ENCODE assay signal across 24 cellular contexts in genomic region chr7:66664590-66665293, GRCh38. TPM values are rescaled to one million over a fixed set of nuclear protein-coding genes. Genes with fewer than 3 reads are reported as not detected.
A peak's percentile ranks its signal among the peaks of the same experiment; 100 is the strongest.
DNase-seq lines count a peak whose midpoint lies in the region; ATAC-seq and TF ChIP-seq lines count a peak whose summit lies in the region.
"Had no signal": no experiment of that assay in that cellular context is flagged by ENCODE, and none has a peak within 500 bp of the region (broad histone marks: within the 10 kb centered on the region; RNA-seq: fewer than 3 reads in every experiment).

No MANE protein-coding gene starts in this region.

- H3K9ac ChIP-seq in GM23248, result no peak overlapping the region

- BruUV-seq in PC-9 (replicated peaks; lab: Mats Ljungman, UMichigan), result no TSS peak

- intact Hi-C loops in right cardiac atrium (cut with DNase I), result no loop called here
- intact Hi-C loops in ovary (cut with DNase I), result no loop called here
- intact Hi-C loops in PC-9 (cut with micrococcal nuclease; ENCODE audit: unreplicated experiment), result no loop called here

- H3K4me3 ChIP-seq in right cardiac atrium (ENCODE audit: low read length), result no peak overlapping the region
- no peak overlapping the region for H3K4me3 ChIP-seq in ovary
- no peak overlapping the region for H3K4me3 ChIP-seq in GM23248
- no peak overlapping the region for H3K4me3 ChIP-seq in PC-9
- H3K4me3 ChIP-seq: GM12878, sigmoid colon had no signal

- H3K27me3 ChIP-seq in right cardiac atrium (ENCODE audit: control insufficient read depth, insufficient read depth) (no peaks in the 10 kb centered on the region), ovary (no peaks in the 10 kb centered on the region), GM23248 (replicated peaks; ENCODE audit: insufficient read depth) (no peaks in the 10 kb centered on the region), PC-9 (ENCODE audit: insufficient read depth, low read depth) (no peaks in the 10 kb centered on the region)
- H3K27me3 ChIP-seq: foreskin keratinocyte, sigmoid colon had no signal

- H3K4me1 ChIP-seq in right cardiac atrium (ENCODE audit: control insufficient read depth, insufficient read depth, low read length) (peaks cover 2% of the 10 kb centered on the region), ovary (ENCODE audit: insufficient read depth) (no peaks in the 10 kb centered on the region), GM23248 (ENCODE audit: insufficient read depth) (no peaks in the 10 kb centered on the region), PC-9 (replicated peaks; ENCODE audit: insufficient read depth) (no peaks in the 10 kb centered on the region)
- H3K4me1 ChIP-seq: foreskin keratinocyte, sigmoid colon had no signal

- no peaks in the 10 kb centered on the region for H3K9me2 ChIP-seq in GM23248 (ENCODE audit: insufficient read depth)
- no peaks in the 10 kb centered on the region for H3K9me2 ChIP-seq in PC-9 (ENCODE audit: insufficient read depth)

- H3K4me2 ChIP-seq in GM23248 (ENCODE audit: unreplicated experiment) (no peak overlapping the region), PC-9 (no peak overlapping the region)

- TF ChIP-seq EP300 in ovary (IDR thresholded peaks at IDR 0.05), result no peak

- H3K79me2 ChIP-seq in GM23248 (ENCODE audit: insufficient read depth) (peaks cover 99% of the 10 kb centered on the region), PC-9 (ENCODE audit: low read depth) (peaks cover 14% of the 10 kb centered on the region)

- WGBS in right cardiac atrium, result 57% methylated on average over 24 of the region's 24 CpGs
- 27 to 71% (median 57%) methylated on average over 20 to 24 of the region's 24 CpGs for WGBS in ovary, 3 donors
- WGBS in GM23248 (ENCODE audit: low coverage in 1 of 2, low lambda C conversion rate in 2 of 2, missing lambda C conversion rate in 2 of 2), 2 experiments, result 81 to 82% methylated on average over 24 of the region's 24 CpGs

- H4K20me1 ChIP-seq in GM23248 (ENCODE audit: insufficient read depth) (peaks cover 10% of the 10 kb centered on the region), PC-9 (ENCODE audit: insufficient read depth) (peaks cover 8% of the 10 kb centered on the region)

- CTCF ChIA-PET in PC-9 (lab: Charles Lee), result interaction anchor here (0.6 kb wide), 1 partner anchor 96 kb away, joined by 3 read pairs; no protein-coding TSS in a partner anchor

- no peaks in the 10 kb centered on the region for H3F3A ChIP-seq in GM23248 (ENCODE audit: insufficient read depth)
- no peaks in the 10 kb centered on the region for H3F3A ChIP-seq in PC-9 (ENCODE audit: insufficient read depth, low read depth)

- peak; percentile 5 to 13 for ATAC-seq in right cardiac atrium
- ATAC-seq: activated T-cell treated with anti-CD3 and anti-CD28 coated beads, Interleukin-2, amount 50 U/mL, for 72 hours; CD8-positive, alpha-beta T cell; foreskin keratinocyte; GM12878; T-cell had no signal

- H3K36me3 ChIP-seq in ovary (no peaks in the 10 kb centered on the region), GM23248 (ENCODE audit: low read depth) (no peaks in the 10 kb centered on the region), PC-9 (ENCODE audit: low read depth) (no peaks in the 10 kb centered on the region)

- in situ Hi-C loops in GM23248 (cut with MboI), result no loop called here

- H3K9me3 ChIP-seq in right cardiac atrium (ENCODE audit: control insufficient read depth, low read length) (no peaks in the 10 kb centered on the region), ovary (no peaks in the 10 kb centered on the region), GM23248 (ENCODE audit: low read depth) (no peaks in the 10 kb centered on the region), PC-9 (ENCODE audit: insufficient read depth, low read depth) (no peaks in the 10 kb centered on the region)
- H3K9me3 ChIP-seq: sigmoid colon had no signal

- TF ChIP-seq CTCF in ovary (IDR thresholded peaks at IDR 0.05) (no peak), PC-9 (conservative IDR thresholded peaks at IDR 0.05) (no peak)

- no peak overlapping the region for H2AFZ ChIP-seq in GM23248
- H2AFZ ChIP-seq in PC-9, result no peak overlapping the region

- no peak for TF ChIP-seq POLR2A in ovary (IDR thresholded peaks at IDR 0.05)

- H3K27ac ChIP-seq in right cardiac atrium (ENCODE audit: low read length), result no peak overlapping the region
- H3K27ac ChIP-seq in ovary, result no peak overlapping the region
- H3K27ac ChIP-seq in GM23248, result no peak overlapping the region
- H3K27ac ChIP-seq in PC-9, result no peak overlapping the region
- H3K27ac ChIP-seq: 22Rv1, foreskin keratinocyte, sigmoid colon had no signal

- POLR2A ChIA-PET in PC-9 (lab: Charles Lee; ENCODE audit: unreplicated experiment), result no interaction called here

- DNase-seq in NCI-H748 (lab: John Stamatoyannopoulos, UW; ENCODE audit: unreplicated experiment) (peak; percentile 6), NCI-H748 treated with DMSO at 0.1 percent for 48 hours (lab: John Stamatoyannopoulos, UW) (no peak), NCI-H69 (lab: John Stamatoyannopoulos, UW) (peak; percentile 7), right cardiac atrium (peak in 2 of 3 donors; percentile 69 to 81), ovary (peak in 4 of 5 donors; percentile 31 to 57 (median 38)), COLO668 (lab: John Stamatoyannopoulos, UW; ENCODE audit: unreplicated experiment) (no peak), GM23248 (no peak), PC-9 (no peak)
- DNase-seq: activated CD4-positive, alpha-beta T cell treated with anti-CD3 and anti-CD28 coated beads for 4 hours; activated naive CD4-positive, alpha-beta T cell treated with anti-CD3 and anti-CD28 coated beads, Interleukin-2, amount 10 ng/mL, durations not matched to agents 7 days and 5 days; activated T-cell treated with anti-CD3 and anti-CD28 coated beads, Interleukin-2, amount 50 U/mL, for 72 hours; CD8-positive, alpha-beta T cell; DMS79 treated with DMSO at 0.1 percent for 48 hours; effector CD4-positive, alpha-beta T cell; foreskin keratinocyte; hippocampal formation; NCI-H1105; NCI-H2107; NCI-H510A treated with DMSO at 0.1 percent for 48 hours; SHP77 treated with DMSO at 0.1 percent for 48 hours; sigmoid colon; T-cell had no signal

RNA-seq across cellular contexts. Expression of gene KCTD7, which starts 36.1 kb away (rescaled TPM):
- 10 to 100 TPM in 2 of 4 donors, 1 to 10 TPM in 2; 5.9 to 13.2 (median 10.2) TPM for total RNA-seq in right cardiac atrium
- polyA plus RNA-seq in right cardiac atrium, result 8.5 TPM
- total RNA-seq in ovary, result 10 to 100 TPM; 15.6 to 28.5 (median 22.0) TPM
- 10 to 100 TPM; 13.4 to 25.8 TPM for polyA plus RNA-seq in ovary
- total RNA-seq in GM23248 (2014; rRNA removed; shearing (Covaris generic)), result 11.6 and 14.9 TPM in 2 replicates
- polyA plus RNA-seq in GM23248 (2016; fragmentation: Nextera tagmentation; extraction: Ambion mirVana), result 4.9 and 5.0 TPM in 2 replicates
- total RNA-seq in PC-9 (2021), result 7.1 and 9.8 TPM in 2 replicates

Comparison
In these comparisons a context has a peak if more than half of its experiments do, and no peak if none do; other contexts are left out.
1. DNase-seq: peak in NCI-H748 (single experiment), NCI-H69 (single experiment), right cardiac atrium (2 of 3) and ovary (4 of 5); none in NCI-H748 treated with DMSO at 0.1 percent for 48 hours (single experiment), COLO668 (single experiment), GM23248 (single experiment) and PC-9 (0 of 2).